In genomic region chr19:42086188-42086736, GRCh38 we compare ENCODE assay signal across 32 cellular contexts. TPM values are rescaled to one million over a fixed set of nuclear protein-coding genes. Genes with fewer than 3 reads are reported as not detected.
DNase-seq lines count a peak whose midpoint lies in the region; ATAC-seq, FAIRE-seq and TF ChIP-seq lines count a peak whose summit lies in the region.
"Had no signal": no experiment of that assay in that cellular context is flagged by ENCODE, and none has a peak within 500 bp of the region (broad histone marks: within the 10 kb centered on the region; RNA-seq: fewer than 3 reads in every experiment).

No MANE protein-coding gene starts in this region.

- TF ChIP-seq EP300 in H1 (IDR thresholded peaks at IDR 0.05; ENCODE audit: borderline replicate concordance in 1 of 2, low read depth in 2 of 2, low read length in 2 of 2): no peak

- H3K23me2 ChIP-seq in H1 (ENCODE audit: low read depth, low read length): no peaks in the 10 kb centered on the region

- H3K4me3 ChIP-seq in Karpas-422 (ENCODE audit: low read length): no peak overlapping the region
- no peak overlapping the region for H3K4me3 ChIP-seq in H1 (ENCODE audit: extremely low read depth in 1 of 4, insufficient read depth in 2 of 4, low read depth in 3 of 4, low read length in 4 of 4)
- H3K4me3 ChIP-seq in vagina: no peak overlapping the region
- H3K4me3 ChIP-seq: esophagus squamous epithelium, left ventricle myocardium inferior, MG63, sigmoid colon, upper lobe of left lung had no signal

- no peak overlapping the region for H2BK20ac ChIP-seq in H1 (ENCODE audit: low read length)

- H3K36me3 ChIP-seq in Karpas-422 (ENCODE audit: insufficient read depth, low read length) (no peaks in the 10 kb centered on the region; the same call in 1 of the 2 replicates), H1 (ENCODE audit: control insufficient read depth in 2 of 4, insufficient read depth in 4 of 4, low read length in 3 of 4) (peaks cover 0 to 8% (median 6%) of the 10 kb centered on the region in 4 experiments; a peak in 5 of 8 replicates), vagina (peaks cover 0 to 7% of the 10 kb centered on the region in 2 donors)

- peaks cover 40% of the 10 kb centered on the region for H3K36me3 Mint-ChIP-seq in activated T-cell treated with anti-CD3 and anti-CD28 coated beads, Interleukin-2, amount 50 U/mL, for 24 hours (ENCODE audit: low read depth)
- peaks cover 37% of the 10 kb centered on the region for H3K36me3 Mint-ChIP-seq in stimulated activated memory B cell treated with anti-CD40 and anti-IgM and Interleukin-4, amounts not matched to agents 10 μg/mL and 1 μg/mL and 100 μg/mL, for 72 hours

- no peak for TF ChIP-seq CTCF in H1 (IDR thresholded peaks at IDR 0.05; ENCODE audit: control extremely low read depth in 1 of 3, insufficient read depth in 1 of 3, low read depth in 1 of 3, low read length in 3 of 3)
- TF ChIP-seq CTCF in vagina (IDR thresholded peaks at IDR 0.05): no peak

- peak overlapping the region; percentile 40; the same call in 1 of the 2 replicates for H2BK15ac ChIP-seq in H1 (ENCODE audit: low read length)

- intact Hi-C loops in vagina (cut with DNase I): no loop called here

- H3K79me1 ChIP-seq in H1 (ENCODE audit: low read depth, low read length): no peaks in the 10 kb centered on the region

- H3K4me1 ChIP-seq in Karpas-422 (ENCODE audit: low read length) (peaks cover 42% of the 10 kb centered on the region), H1 (replicated peaks in 1 of 4; ENCODE audit: control insufficient read depth in 3 of 4, insufficient read depth in 4 of 4, low read length in 3 of 4) (peaks cover 0 to 9% (median 2%) of the 10 kb centered on the region in 4 experiments; a peak in 3 of 7 replicates), vagina (no peaks in the 10 kb centered on the region)

- no peak overlapping the region for H2BK5ac ChIP-seq in H1 (ENCODE audit: low read depth, low read length)

- H3K4me2 ChIP-seq in Karpas-422 (ENCODE audit: low read depth, low read length, poor library complexity, severe bottlenecking) (no peak overlapping the region), H1 (ENCODE audit: insufficient read depth in 1 of 2, low read depth in 2 of 2, low read length in 2 of 2) (no peak overlapping the region)

- no peak overlapping the region for H2BK120ac ChIP-seq in H1 (replicated peaks; ENCODE audit: low read depth, low read length)

- H4K20me1 ChIP-seq in Karpas-422 (ENCODE audit: insufficient read depth, low read depth, low read length): peaks cover 9% of the 10 kb centered on the region; the same call in 1 of the 2 replicates
- H4K20me1 ChIP-seq in H1 (replicated peaks in 1 of 2; ENCODE audit: control insufficient read depth in 1 of 2, insufficient read depth in 2 of 2, low read length in 2 of 2): peaks cover 0 to 8% of the 10 kb centered on the region in 2 experiments

- H3K4me1 Mint-ChIP-seq in activated T-cell treated with anti-CD3 and anti-CD28 coated beads, Interleukin-2, amount 50 U/mL, for 24 hours (ENCODE audit: low read depth): peaks cover 37% of the 10 kb centered on the region
- H3K4me1 Mint-ChIP-seq in stimulated activated memory B cell treated with anti-CD40 and anti-IgM and Interleukin-4, amounts not matched to agents 10 μg/mL and 1 μg/mL and 100 μg/mL, for 72 hours: peaks cover 66% of the 10 kb centered on the region

- POLR2A ChIA-PET in H1 (lab: Charles Lee; ENCODE audit: partially characterized antibody): interaction anchor here (0.8 to 2.5 kb wide), 2 partner anchors 9 to 10 kb away, joined by 4 to 10 read pairs; partner anchors contain the start of gene ZNF574

- CTCF ChIA-PET in H1 (lab: Charles Lee; ENCODE audit: partially characterized antibody): interaction anchor here (1.6 kb wide), 1 partner anchor 10 kb away, joined by 4 read pairs; no protein-coding TSS in a partner anchor

- no peak overlapping the region for H4K5ac ChIP-seq in H1 (ENCODE audit: insufficient read length, low read depth, low read length)

- H3K4ac ChIP-seq in H1 (replicated peaks; ENCODE audit: insufficient read length, low read depth, low read length): no peak overlapping the region

- H3K18ac ChIP-seq in H1 (ENCODE audit: extremely low read depth, low read length): no peak overlapping the region

- H2AK5ac ChIP-seq in H1 (ENCODE audit: low read depth, low read length): no peak overlapping the region

- no peaks in the 10 kb centered on the region for H3K27me3 Mint-ChIP-seq in activated T-cell treated with anti-CD3 and anti-CD28 coated beads, Interleukin-2, amount 50 U/mL, for 24 hours
- no peaks in the 10 kb centered on the region for H3K27me3 Mint-ChIP-seq in stimulated activated memory B cell treated with anti-CD40 and anti-IgM and Interleukin-4, amounts not matched to agents 10 μg/mL and 1 μg/mL and 100 μg/mL, for 72 hours
- H3K27me3 Mint-ChIP-seq: brain; CD4-positive, alpha-beta memory T cell; T-helper 17 cell had no signal

- peak overlapping the region; percentile 62 for H3K27ac Mint-ChIP-seq in activated T-cell treated with anti-CD3 and anti-CD28 coated beads, Interleukin-2, amount 50 U/mL, for 24 hours
- H3K27ac Mint-ChIP-seq in stimulated activated memory B cell treated with anti-CD40 and anti-IgM and Interleukin-4, amounts not matched to agents 10 μg/mL and 1 μg/mL and 100 μg/mL, for 72 hours: peak overlapping the region; percentile 62
- H3K27ac Mint-ChIP-seq: mesothelial cell of epicardium, T-helper 17 cell had no signal

- DNase-seq in activated T-cell treated with anti-CD3 and anti-CD28 coated beads, Interleukin-2, amount 50 U/mL, for 24 hours: no peak
- DNase-seq in activated T-cell treated with anti-CD3 and anti-CD28 coated beads, Interleukin-2, amount 50 U/mL, for 48 hours: no peak
- DNase-seq in Karpas-422 (peak; percentile 77), H1 (ENCODE audit: low read depth in 1 of 2, low spot score in 2 of 2) (no peak), NCI-H1048 (lab: John Stamatoyannopoulos, UW) (no peak), vagina (ENCODE audit: extremely low spot score in 2 of 2) (no peak)
- DNase-seq: activated CD8-positive, alpha-beta memory T cell treated with anti-CD3 and anti-CD28 coated beads for 24 hours; activated gamma-delta T cell treated with Interleukin-2 at 50 U/mL for 16 hours; activated T-cell treated with anti-CD3 and anti-CD28 coated beads for 4 hours; CD4-positive, alpha-beta memory T cell; cerebellar nuclear complex; esophagus squamous epithelium; foreskin keratinocyte; head of caudate nucleus; islet precursor cell; KG1; left ventricle myocardium inferior; MG63; NCI-H1105 treated with DMSO at 0.1 percent for 48 hours; NCI-H1930; NCI-H526; Right ventricle myocardium superior; sigmoid colon; stimulated activated CD4-positive, alpha-beta T cell treated with anti-CD3 and anti-CD28 coated beads, Interleukin-4, amount 100 ng/mL, for 4 hours; T-helper 17 cell; upper lobe of left lung had no signal

- no peak overlapping the region for H3K4me3 Mint-ChIP-seq in activated T-cell treated with anti-CD3 and anti-CD28 coated beads, Interleukin-2, amount 50 U/mL, for 24 hours
- peak overlapping the region; percentile 5 for H3K4me3 Mint-ChIP-seq in stimulated activated memory B cell treated with anti-CD40 and anti-IgM and Interleukin-4, amounts not matched to agents 10 μg/mL and 1 μg/mL and 100 μg/mL, for 72 hours
- H3K4me3 Mint-ChIP-seq: brain; CD4-positive, alpha-beta memory T cell; mesothelial cell of epicardium; T-helper 17 cell had no signal

- no peaks in the 10 kb centered on the region for H3K79me2 ChIP-seq in Karpas-422 (ENCODE audit: low read length)
- no peaks in the 10 kb centered on the region; a peak in 2 of 4 replicates for H3K79me2 ChIP-seq in H1 (ENCODE audit: control insufficient read depth in 1 of 2, insufficient read depth in 2 of 2, low read length in 2 of 2)

- H4K8ac ChIP-seq in H1 (ENCODE audit: extremely low read depth, insufficient read depth, low read length): no peak overlapping the region

- H3K9me3 ChIP-seq in Karpas-422 (ENCODE audit: low read length) (no peaks in the 10 kb centered on the region), H1 (ENCODE audit: insufficient read depth in 2 of 2, low read depth in 1 of 2, low read length in 1 of 2) (no peaks in the 10 kb centered on the region), vagina (no peaks in the 10 kb centered on the region)
- H3K9me3 ChIP-seq: esophagus squamous epithelium, left ventricle myocardium inferior, MG63, sigmoid colon, upper lobe of left lung had no signal

- ATAC-seq in stimulated activated memory B cell treated with anti-CD40 and anti-IgM and Interleukin-4, amounts not matched to agents 10 μg/mL and 1 μg/mL and 100 μg/mL, for 72 hours: no peak
- ATAC-seq in GM18505 (IDR thresholded peaks at IDR 0.05; ENCODE audit: unreplicated experiment): no peak
- ATAC-seq: foreskin keratinocyte, SK-N-SH treated with all-trans-retinoic acid at 6 μM for 48 hours, T-helper 17 cell had no signal

- no peak for FAIRE-seq in H1 (lab: Jason Lieb, UNC)
- FAIRE-seq: A204.1 had no signal

- H4K91ac ChIP-seq in H1 (replicated peaks; ENCODE audit: insufficient read length, low read length): no peak overlapping the region

- no peaks in the 10 kb centered on the region for H3K9me2 ChIP-seq in Karpas-422 (replicated peaks; ENCODE audit: insufficient read depth, low read length)

- no peak overlapping the region for H3K56ac ChIP-seq in H1 (replicated peaks; ENCODE audit: insufficient read length, low read depth, low read length)

- H3K27ac ChIP-seq in Karpas-422 (ENCODE audit: low read length): peak overlapping the region; percentile 82
- no peak overlapping the region for H3K27ac ChIP-seq in H1 (ENCODE audit: low read depth, low read length)
- no peak overlapping the region for H3K27ac ChIP-seq in vagina
- H3K27ac ChIP-seq: esophagus squamous epithelium, foreskin keratinocyte, left ventricle myocardium inferior, sigmoid colon, upper lobe of left lung had no signal

- no peak overlapping the region for H3K23ac ChIP-seq in H1 (ENCODE audit: insufficient read length)

- H2AFZ ChIP-seq in Karpas-422 (ENCODE audit: low read length) (no peak overlapping the region), H1 (ENCODE audit: low read length) (no peak overlapping the region)

- H3K27me3 ChIP-seq in Karpas-422 (ENCODE audit: low read length) (no peaks in the 10 kb centered on the region), H1 (replicated peaks in 1 of 4; ENCODE audit: control insufficient read depth in 3 of 4, extremely low read depth in 1 of 4, insufficient read depth in 3 of 4, low read length in 3 of 4) (no peaks in the 10 kb centered on the region), vagina (no peaks in the 10 kb centered on the region)
- H3K27me3 ChIP-seq: esophagus squamous epithelium, foreskin keratinocyte, MG63, sigmoid colon, upper lobe of left lung had no signal

- WGBS in H1 (ENCODE audit: extremely low coverage in 1 of 2, insufficient coverage in 1 of 2, insufficient read length in 1 of 2, insufficient replicate concordance in 2 of 2, low coverage in 1 of 2, low lambda C conversion rate in 2 of 2, missing lambda C conversion rate in 1 of 2), 2 experiments: 92% methylated on average over 9 of the region's 9 CpGs; no CpG with 5 or more reads in 1 of the 2 experiments

- no peak for TF ChIP-seq RAD21 in H1 (IDR thresholded peaks at IDR 0.05 in 1 of 2, conservative IDR thresholded peaks at IDR 0.05 in 1 of 2; ENCODE audit: low read depth in 2 of 2, low read length in 2 of 2)

- H2BK12ac ChIP-seq in H1 (ENCODE audit: low read depth, low read length): no peak overlapping the region; the same call in 1 of the 2 replicates

- no peak overlapping the region for H3K14ac ChIP-seq in H1 (ENCODE audit: insufficient read length)

- TF ChIP-seq POLR2A in H1 (IDR thresholded peaks at IDR 0.05; ENCODE audit: control extremely low read depth in 1 of 2, low read depth in 2 of 2, low read length in 2 of 2): no peak
- no peak for TF ChIP-seq POLR2A in vagina (IDR thresholded peaks at IDR 0.05)
- TF ChIP-seq POLR2A in GM18505 (IDR thresholded peaks at IDR 0.05; ENCODE audit: borderline replicate concordance, extremely low read depth, insufficient read depth, insufficient read length): no peak

- no peaks in the 10 kb centered on the region for H3K9me3 Mint-ChIP-seq in activated T-cell treated with anti-CD3 and anti-CD28 coated beads, Interleukin-2, amount 50 U/mL, for 24 hours
- no peaks in the 10 kb centered on the region for H3K9me3 Mint-ChIP-seq in stimulated activated memory B cell treated with anti-CD40 and anti-IgM and Interleukin-4, amounts not matched to agents 10 μg/mL and 1 μg/mL and 100 μg/mL, for 72 hours
- H3K9me3 Mint-ChIP-seq: brain; CD4-positive, alpha-beta memory T cell; mesothelial cell of epicardium had no signal

- no peak overlapping the region for H3K9ac ChIP-seq in Karpas-422 (ENCODE audit: low read length)
- no peak overlapping the region for H3K9ac ChIP-seq in H1 (replicated peaks in 1 of 4; ENCODE audit: extremely low read depth in 1 of 4, low read depth in 3 of 4, low read length in 3 of 4)

RNA-seq across cellular contexts. Expression of gene ZNF574, which starts 10.3 kb away (rescaled TPM):
- 15.1 and 23.5 TPM in 2 replicates for total RNA-seq in Karpas-422 (2014; rRNA removed; shearing (Covaris generic); ENCODE audit: low replicate concordance)
- total RNA-seq in H1 (2021; fragmentation: NEBNext Ultra II Directional; extraction: Animal tissue kit (Norgen Biotek cat#: 25700)): 27.0 and 28.6 TPM in 2 replicates
- polyA plus RNA-seq in H1 (2011; rRNA removed): 38.8 and 53.8 TPM in 2 replicates
- polyA plus RNA-seq in H1 (2011; cell fraction: cytosol; rRNA removed): 27.7 TPM
- 31.4 TPM for polyA plus RNA-seq in H1 (2011; cell fraction: nucleus; rRNA removed)
- polyA plus RNA-seq in H1 (2012, experiment 1 of 2): 12.2 to 27.2 TPM (median 24.2 TPM) in 4 replicates
- polyA plus RNA-seq in H1 (2012, experiment 2 of 2): 22.8 TPM
- 13.2 TPM for polyA plus RNA-seq in H1 (2013, experiment 1 of 2)
- 11.9 TPM for polyA plus RNA-seq in H1 (2013, experiment 2 of 2)
- 41.6 and 41.8 TPM in 2 replicates for polyA minus RNA-seq in H1 (2011; rRNA and poly(A)+ RNA removed)
- 35.7 TPM for polyA minus RNA-seq in H1 (2011; cell fraction: cytosol; rRNA and poly(A)+ RNA removed)
- polyA minus RNA-seq in H1 (2011; cell fraction: nucleus; rRNA and poly(A)+ RNA removed): 29.8 TPM
- 26.5 TPM for total RNA-seq in vagina

RNA-seq across cellular contexts. Expression of gene GRIK5, which starts 16.3 kb away (rescaled TPM):
- total RNA-seq in Karpas-422 (2014; rRNA removed; shearing (Covaris generic); ENCODE audit: low replicate concordance): 0.07 and 1.4 TPM in 2 replicates
- total RNA-seq in H1 (2021; fragmentation: NEBNext Ultra II Directional; extraction: Animal tissue kit (Norgen Biotek cat#: 25700)): 42.9 and 45.1 TPM in 2 replicates
- 17.8 and 25.3 TPM in 2 replicates for polyA plus RNA-seq in H1 (2011; rRNA removed)
- 14.1 TPM for polyA plus RNA-seq in H1 (2011; cell fraction: cytosol; rRNA removed)
- 57.6 TPM for polyA plus RNA-seq in H1 (2011; cell fraction: nucleus; rRNA removed)
- 29.3 to 50.3 TPM (median 45.8 TPM) in 4 replicates for polyA plus RNA-seq in H1 (2012, experiment 1 of 2)
- polyA plus RNA-seq in H1 (2012, experiment 2 of 2): 31.9 TPM
- 28.4 TPM for polyA plus RNA-seq in H1 (2013, experiment 1 of 2)
- 28.1 TPM for polyA plus RNA-seq in H1 (2013, experiment 2 of 2)
- 23.8 and 25.7 TPM in 2 replicates for polyA minus RNA-seq in H1 (2011; rRNA and poly(A)+ RNA removed)
- polyA minus RNA-seq in H1 (2011; cell fraction: cytosol; rRNA and poly(A)+ RNA removed): 22.3 TPM
- 21.2 TPM for polyA minus RNA-seq in H1 (2011; cell fraction: nucleus; rRNA and poly(A)+ RNA removed)
- 2.5 TPM for total RNA-seq in vagina
- polyA plus RNA-seq: CD4-positive, alpha-beta memory T cell had no signal

RNA-seq across cellular contexts. Expression of gene POU2F2, which starts 46.0 kb away (rescaled TPM):
- 61.9 and 69.4 TPM in 2 replicates for total RNA-seq in Karpas-422 (2014; rRNA removed; shearing (Covaris generic); ENCODE audit: low replicate concordance)
- total RNA-seq in H1 (2021; fragmentation: NEBNext Ultra II Directional; extraction: Animal tissue kit (Norgen Biotek cat#: 25700)): 6.1 and 7.2 TPM in 2 replicates
- polyA plus RNA-seq in H1 (2011; rRNA removed): 5.0 and 7.3 TPM in 2 replicates
- 4.2 TPM for polyA plus RNA-seq in H1 (2011; cell fraction: cytosol; rRNA removed)
- 22.7 TPM for polyA plus RNA-seq in H1 (2011; cell fraction: nucleus; rRNA removed)
- polyA plus RNA-seq in H1 (2012, experiment 1 of 2): 6.2 to 8.0 TPM (median 7.3 TPM) in 4 replicates
- polyA plus RNA-seq in H1 (2012, experiment 2 of 2): 2.7 TPM
- polyA plus RNA-seq in H1 (2013, experiment 1 of 2): 14.6 TPM
- 10.8 TPM for polyA plus RNA-seq in H1 (2013, experiment 2 of 2)
- 1.3 and 2.0 TPM in 2 replicates for polyA minus RNA-seq in H1 (2011; rRNA and poly(A)+ RNA removed)
- polyA minus RNA-seq in H1 (2011; cell fraction: cytosol; rRNA and poly(A)+ RNA removed): 1.3 TPM
- polyA minus RNA-seq in H1 (2011; cell fraction: nucleus; rRNA and poly(A)+ RNA removed): 5.9 TPM
- total RNA-seq in vagina: 0.74 TPM

Comparison
In these comparisons a context has a peak if more than half of its experiments do, and no peak if none do; other contexts are left out.
1. RNA of gene GRIK5, which starts 16.3 kb away (total RNA-seq): 42.9 to 45.1 TPM in H1; 2.5 TPM in vagina (single experiment) and 0.07 to 1.4 TPM in Karpas-422; every median in the first group is over 10 times any median in the second.